In genomic region chr15:41230650-41231533, GRCh38 we compare ENCODE assay signal across 1 cellular context.
TF ChIP-seq lines count a peak whose summit lies in the region.

Gene CHP1, plus strand, starts transcription at chr15:41231268. Its CDS starts 115 bp downstream, at chr15:41231383.
Gene EXD1, minus strand, starts transcription at chr15:41230757. Its CDS starts 4,182 bp downstream, at chr15:41226575.

TF ChIP-seq in HepG2, 621 proteins besides CTCF, POLR2A, EP300 and RAD21 (continued from another document and continues in another):
- TF ChIP-seq FOXO4 (CRISPR knock-in tag; conservative IDR thresholded peaks at IDR 0.05), result peak; percentile 72; the same call in 1 of the 2 replicates
- TF ChIP-seq YEATS4 (CRISPR knock-in tag; IDR thresholded peaks at IDR 0.05; ENCODE audit: borderline replicate concordance), result peak; percentile 62; the same call in 1 of the 2 replicates
- peak; percentile 46 for TF ChIP-seq ZNF318 (CRISPR knock-in tag; IDR thresholded peaks at IDR 0.05)
- TF ChIP-seq ZBTB4 (CRISPR knock-in tag; IDR thresholded peaks at IDR 0.05; ENCODE audit: borderline replicate concordance), result peak; percentile 84; the same call in 1 of the 2 replicates
- TF ChIP-seq PPARG (CRISPR knock-in tag; conservative IDR thresholded peaks at IDR 0.05), result peak; percentile 75; the same call in 1 of the 2 replicates
- no peak for TF ChIP-seq ZNF513 (CRISPR knock-in tag; conservative IDR thresholded peaks at IDR 0.05)
- 0 out of 2 replicates have a peak, but pooled peaks have one; percentile 30 for TF ChIP-seq ZNF468 (CRISPR knock-in tag; IDR thresholded peaks at IDR 0.05)
- TF ChIP-seq ZNF367 (CRISPR knock-in tag; IDR thresholded peaks at IDR 0.05; ENCODE audit: borderline replicate concordance), result 0 out of 2 replicates have a peak, but pooled peaks have one; percentile 87
- TF ChIP-seq FOXP4 (CRISPR knock-in tag; IDR thresholded peaks at IDR 0.05), result peak; percentile 26; the same call in 1 of the 2 replicates
- 0 out of 2 replicates have a peak, but pooled peaks have one; percentile 16 for TF ChIP-seq PBX3 (CRISPR knock-in tag; IDR thresholded peaks at IDR 0.05; ENCODE audit: borderline replicate concordance)
- 0 out of 2 replicates have a peak, but pooled peaks have one; percentile 76 for TF ChIP-seq ZNF256 (CRISPR knock-in tag; conservative IDR thresholded peaks at IDR 0.05)
- no peak for TF ChIP-seq ZSCAN12 (CRISPR knock-in tag; IDR thresholded peaks at IDR 0.05)
- no peak for TF ChIP-seq SCMH1 (CRISPR knock-in tag; IDR thresholded peaks at IDR 0.05; ENCODE audit: borderline replicate concordance)
- TF ChIP-seq ZNF446 (CRISPR knock-in tag; IDR thresholded peaks at IDR 0.05), result peak; percentile 100
- TF ChIP-seq EED (CRISPR knock-in tag; IDR thresholded peaks at IDR 0.05), result no peak; the same call in 1 of the 2 replicates
- TF ChIP-seq ZNF430 (CRISPR knock-in tag; IDR thresholded peaks at IDR 0.05), result peak; percentile 100
- TF ChIP-seq NFRKB (IDR thresholded peaks at IDR 0.05), result no peak
- TF ChIP-seq IRF9 (CRISPR knock-in tag; IDR thresholded peaks at IDR 0.05; ENCODE audit: borderline replicate concordance), result peak; percentile 96; the same call in 1 of the 2 replicates
- peak; percentile 92 for TF ChIP-seq SAP130 (CRISPR knock-in tag; IDR thresholded peaks at IDR 0.05; ENCODE audit: low read depth)
- peak; percentile 78 for TF ChIP-seq NFYC (CRISPR knock-in tag; IDR thresholded peaks at IDR 0.05)
- no peak for TF ChIP-seq NONO (IDR thresholded peaks at IDR 0.05)
- TF ChIP-seq NONO (CRISPR knock-in tag; conservative IDR thresholded peaks at IDR 0.05), result peak; percentile 70
- peak; percentile 97 for TF ChIP-seq ZNF225 (CRISPR knock-in tag; IDR thresholded peaks at IDR 0.05)
- TF ChIP-seq MNT (IDR thresholded peaks at IDR 0.05), result no peak
- peak; percentile 33 for TF ChIP-seq DNMT3B (CRISPR knock-in tag; conservative IDR thresholded peaks at IDR 0.05)
- peak; percentile 76 for TF ChIP-seq BORCS8-MEF2B (CRISPR knock-in tag; IDR thresholded peaks at IDR 0.05)
- no peak for TF ChIP-seq SOX6 (IDR thresholded peaks at IDR 0.05)
- TF ChIP-seq SOX6 (CRISPR knock-in tag; IDR thresholded peaks at IDR 0.05), result peak; percentile 76
- peak; percentile 75 for TF ChIP-seq TARDBP (CRISPR knock-in tag; IDR thresholded peaks at IDR 0.05)
- TF ChIP-seq ZSCAN21 (CRISPR knock-in tag; IDR thresholded peaks at IDR 0.05; ENCODE audit: borderline replicate concordance), result peak; percentile 43; the same call in 1 of the 2 replicates
- TF ChIP-seq SMC3 (IDR thresholded peaks at IDR 0.05; ENCODE audit: low read length), result no peak
- TF ChIP-seq USF2 (IDR thresholded peaks at IDR 0.05; ENCODE audit: low read depth, low read length), result no peak
- TF ChIP-seq USF2 (CRISPR knock-in tag; IDR thresholded peaks at IDR 0.05; ENCODE audit: borderline replicate concordance), result 0 out of 2 replicates have a peak, but pooled peaks have one; percentile 30
